8 cellular contexts compared by ENCODE assay signal in genomic region chr16:1812732-1813163, GRCh38. TPM values are rescaled to one million over a fixed set of nuclear protein-coding genes. Genes with fewer than 3 reads are reported as not detected.
DNase-seq lines count a peak whose midpoint lies in the region; ATAC-seq and TF ChIP-seq lines count a peak whose summit lies in the region.

No MANE protein-coding gene starts in this region.

- no peaks in the 10 kb centered on the region for H3K27me3 ChIP-seq in dorsolateral prefrontal cortex

- no peak for ATAC-seq in HG02759 (IDR thresholded peaks at IDR 0.05; ENCODE audit: unreplicated experiment)
- no peak for ATAC-seq in HG02938 (IDR thresholded peaks at IDR 0.05; ENCODE audit: unreplicated experiment)

- DNase-seq in GDM1 (lab: John Stamatoyannopoulos, UW) (peak; percentile 12), NCI-H1694 treated with DMSO at 0.1 percent for 48 hours (lab: John Stamatoyannopoulos, UW) (peak; percentile 11), dorsolateral prefrontal cortex (peak; percentile 45 to 87 (median 76)), midbrain (lab: John Stamatoyannopoulos, UW) (peak; percentile 0)
- DNase-seq in activated CD4-positive, alpha-beta T cell treated with anti-CD3 and anti-CD28 coated beads for 4 hours: peak; percentile 46 to 56
- peak; percentile 11 for DNase-seq in stimulated activated naive CD4-positive, alpha-beta T cell treated with Interleukin-2 at 50 U/mL for 16 hours (lab: John Stamatoyannopoulos, UW)

- peak in 50 of 56 donors; percentile 11 to 58 (median 40) for TF ChIP-seq CTCF in dorsolateral prefrontal cortex (IDR thresholded peaks at IDR 0.05 in 54 of 56, conservative IDR thresholded peaks at IDR 0.05 in 2 of 56; ENCODE audit: low read depth in 1 of 56, partially characterized antibody in 56 of 56)

- peak overlapping the region in 4 of 59 donors; percentile 3 to 57 (median 48) for H3K27ac ChIP-seq in dorsolateral prefrontal cortex

- intact Hi-C loops in dorsolateral prefrontal cortex (cut with DNase I): no loop called here

- H3K4me3 ChIP-seq in dorsolateral prefrontal cortex: no peak overlapping the region

RNA-seq across cellular contexts. Expression of gene HAGH, which starts 13.9 kb away (rescaled TPM):
- total RNA-seq in dorsolateral prefrontal cortex: 100 to 1,000 TPM in 118 of 120 experiments, 10 to 100 TPM in 2; 85.9 to 195 (median 142) TPM

RNA-seq across cellular contexts. Expression of gene FAHD1, which starts 14.3 kb away (rescaled TPM):
- total RNA-seq in dorsolateral prefrontal cortex: 10 to 100 TPM; 13.0 to 36.9 (median 23.5) TPM

RNA-seq across cellular contexts. Expression of gene IGFALS, which starts 19.2 kb away (rescaled TPM):
- 1 to 10 TPM in 79 of 120 experiments, under 1 TPM in 40, not detected in 1; 0.27 to 3.7 (median 1.2) TPM for total RNA-seq in dorsolateral prefrontal cortex

RNA-seq across cellular contexts. Expression of gene NUBP2, which starts 30.0 kb away (rescaled TPM):
- 10 to 100 TPM; 29.7 to 55.7 (median 39.2) TPM for total RNA-seq in dorsolateral prefrontal cortex

RNA-seq across cellular contexts. Expression of gene SPSB3, which starts 30.4 kb away (rescaled TPM):
- total RNA-seq in dorsolateral prefrontal cortex: 10 to 100 TPM; 34.3 to 62.3 (median 48.9) TPM

Comparison
In these comparisons a context has a peak if more than half of its experiments do, and no peak if none do; other contexts are left out.
1. DNase-seq: peak in every context shown above with its lines; median percentile 76 in dorsolateral prefrontal cortex; 51 in activated CD4-positive, alpha-beta T cell treated with anti-CD3 and anti-CD28 coated beads for 4 hours; 12 in GDM1; 11 in NCI-H1694 treated with DMSO at 0.1 percent for 48 hours; 11 in stimulated activated naive CD4-positive, alpha-beta T cell treated with Interleukin-2 at 50 U/mL for 16 hours; 0 in midbrain.